In the genomic region with DNA sequence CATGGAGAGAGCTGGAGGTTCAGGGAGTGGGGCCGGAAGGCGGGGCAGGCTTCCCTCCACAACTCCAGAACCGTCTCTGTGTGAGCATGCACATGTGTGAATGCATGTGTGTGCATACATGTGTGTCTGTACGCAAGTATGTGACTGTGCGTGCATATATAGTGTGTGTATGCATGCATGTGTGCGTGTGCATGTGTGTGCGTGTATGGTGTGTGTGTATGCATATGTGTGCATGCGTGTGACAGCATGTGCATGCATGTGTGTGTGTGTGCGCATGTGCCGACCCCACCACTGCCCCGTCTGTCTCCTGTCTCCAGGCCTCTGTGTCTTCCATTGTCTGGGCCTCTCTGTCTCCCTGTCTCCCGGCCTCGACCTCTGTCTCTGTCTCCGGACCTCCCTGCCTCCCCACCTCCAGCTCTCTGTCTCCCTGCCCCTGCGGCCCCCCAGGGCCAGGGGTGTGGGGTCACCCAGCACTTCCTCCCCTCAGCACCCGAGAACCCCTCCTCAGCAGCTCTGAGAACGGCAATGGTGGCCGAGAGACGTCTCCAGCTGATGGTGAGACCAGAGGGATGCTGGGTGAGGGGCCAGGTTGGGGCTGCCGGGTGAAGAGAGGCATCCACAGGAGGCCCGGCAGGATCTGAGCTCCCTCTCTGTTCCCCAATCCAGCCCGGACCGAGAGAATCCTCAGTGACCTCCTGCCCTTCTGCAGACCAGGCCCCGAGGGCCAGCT, we compare ENCODE assay signal across 21 cellular contexts. TPM values are rescaled to one million over a fixed set of nuclear protein-coding genes. Genes with fewer than 3 reads are reported as not detected.
DNase-seq lines count a peak whose midpoint lies in the region; ATAC-seq and TF ChIP-seq lines count a peak whose summit lies in the region.
"Had no signal": no experiment of that assay in that cellular context is flagged by ENCODE, and none has a peak within 500 bp of the region (broad histone marks: within the 10 kb centered on the region; RNA-seq: fewer than 3 reads in every experiment).

No MANE protein-coding gene starts in this region.

- H3K36me3 ChIP-seq in naive thymus-derived CD4-positive, alpha-beta T cell (ENCODE audit: control insufficient read depth in 2 of 3, insufficient read depth in 3 of 3, low read length in 3 of 3): peaks cover 47 to 82% (median 56%) of the 10 kb centered on the region in 3 experiments
- H3K36me3 ChIP-seq: uterus had no signal

- CTCF ChIA-PET in naive thymus-derived CD4-positive, alpha-beta T cell (lab: Charles Lee): interaction anchor here (0.6 to 1.2 kb wide), 2 partner anchors 14 to 46 kb away, joined by 3 to 4 read pairs; no protein-coding TSS in a partner anchor

- TF ChIP-seq CTCF in natural killer cell (IDR thresholded peaks at IDR 0.05): no peak
- TF ChIP-seq CTCF in chondrocyte (IDR thresholded peaks at IDR 0.05): no peak
- TF ChIP-seq CTCF in dorsolateral prefrontal cortex (IDR thresholded peaks at IDR 0.05 in 54 of 56, conservative IDR thresholded peaks at IDR 0.05 in 2 of 56; ENCODE audit: low read depth in 1 of 56, partially characterized antibody in 56 of 56): no peak

- H3K9me3 Mint-ChIP-seq in natural killer cell: no peaks in the 10 kb centered on the region
- H3K9me3 Mint-ChIP-seq in natural killer cell treated with Interleukin-12 subunit alpha and Interleukin-12 subunit beta and Interleukin-15 and Interleukin-18, amount 100 ng/mL, for 72 hours: no peaks in the 10 kb centered on the region
- no peaks in the 10 kb centered on the region for H3K9me3 Mint-ChIP-seq in chondrocyte (ENCODE audit: low read depth)
- H3K9me3 Mint-ChIP-seq in naive thymus-derived CD4-positive, alpha-beta T cell: peaks cover 0 to 4% (median 0%) of the 10 kb centered on the region in 11 donors
- no peaks in the 10 kb centered on the region for H3K9me3 Mint-ChIP-seq in activated naive CD4-positive, alpha-beta T cell treated with anti-CD3 and anti-CD28 coated beads, Interleukin-2, amount 50 U/mL, for 72 hours
- H3K9me3 Mint-ChIP-seq: activated CD4-positive, alpha-beta memory T cell treated with anti-CD3 and anti-CD28 coated beads, Interleukin-2, amount 10 ng/mL, durations not matched to agents 7 days and 5 days; activated naive CD4-positive, alpha-beta T cell treated with anti-CD3 and anti-CD28 coated beads, Interleukin-2, amount 10 ng/mL, durations not matched to agents 7 days and 5 days; endodermal cell; WTC11 had no signal

- H3K4me3 Mint-ChIP-seq in natural killer cell (no peak overlapping the region), chondrocyte (ENCODE audit: unreplicated experiment) (no peak overlapping the region)
- H3K4me3 Mint-ChIP-seq in natural killer cell treated with Interleukin-12 subunit alpha and Interleukin-12 subunit beta and Interleukin-15 and Interleukin-18, amount 100 ng/mL, for 72 hours: no peak overlapping the region
- peak overlapping the region in 3 of 10 donors; percentile 21 to 48 (median 32) for H3K4me3 Mint-ChIP-seq in naive thymus-derived CD4-positive, alpha-beta T cell
- H3K4me3 Mint-ChIP-seq: activated CD4-positive, alpha-beta memory T cell treated with anti-CD3 and anti-CD28 coated beads, Interleukin-2, amount 10 ng/mL, durations not matched to agents 7 days and 5 days; activated naive CD4-positive, alpha-beta T cell treated with anti-CD3 and anti-CD28 coated beads, Interleukin-2, amount 10 ng/mL, durations not matched to agents 7 days and 5 days; endodermal cell; WTC11 had no signal

- H3K4me1 ChIP-seq in naive thymus-derived CD4-positive, alpha-beta T cell (ENCODE audit: control insufficient read depth in 2 of 2, insufficient read depth in 2 of 2, low read length in 2 of 2): peaks cover 0 to 23% of the 10 kb centered on the region in 2 donors
- H3K4me1 ChIP-seq: uterus had no signal

- POLR2A ChIA-PET in naive thymus-derived CD4-positive, alpha-beta T cell (lab: Charles Lee): interaction anchor here (1.0 to 15.6 kb wide), 6 partner anchors 8 to 34 kb away, joined by 3 to 348 read pairs (median 6); a partner anchor contains a TSS

- no peaks in the 10 kb centered on the region for H3K36me3 Mint-ChIP-seq in natural killer cell
- peaks cover 6% of the 10 kb centered on the region for H3K36me3 Mint-ChIP-seq in natural killer cell treated with Interleukin-12 subunit alpha and Interleukin-12 subunit beta and Interleukin-15 and Interleukin-18, amount 100 ng/mL, for 72 hours
- H3K36me3 Mint-ChIP-seq in chondrocyte (ENCODE audit: low read depth): peaks cover 39% of the 10 kb centered on the region
- H3K36me3 Mint-ChIP-seq in naive thymus-derived CD4-positive, alpha-beta T cell: peaks cover 0 to 45% (median 13%) of the 10 kb centered on the region in 5 donors
- H3K36me3 Mint-ChIP-seq in activated naive CD4-positive, alpha-beta T cell treated with anti-CD3 and anti-CD28 coated beads, Interleukin-2, amount 50 U/mL, for 72 hours: peaks cover 4 to 26% of the 10 kb centered on the region in 2 donors

- H3K4me1 Mint-ChIP-seq in natural killer cell (peaks cover 10 to 53% of the 10 kb centered on the region in 2 donors), chondrocyte (ENCODE audit: low read depth) (no peaks in the 10 kb centered on the region)
- H3K4me1 Mint-ChIP-seq in natural killer cell treated with Interleukin-12 subunit alpha and Interleukin-12 subunit beta and Interleukin-15 and Interleukin-18, amount 100 ng/mL, for 72 hours (ENCODE audit: low read depth in 2 of 2): peaks cover 7 to 30% of the 10 kb centered on the region in 2 donors
- peaks cover 20 to 47% (median 40%) of the 10 kb centered on the region in 7 donors for H3K4me1 Mint-ChIP-seq in naive thymus-derived CD4-positive, alpha-beta T cell
- H3K4me1 Mint-ChIP-seq: WTC11 had no signal

- no peak overlapping the region for H3K27ac ChIP-seq in naive thymus-derived CD4-positive, alpha-beta T cell (ENCODE audit: low read depth, low read length)
- H3K27ac ChIP-seq in dorsolateral prefrontal cortex: no peak overlapping the region
- H3K27ac ChIP-seq: GM23248, KMS-11, uterus had no signal

- H3K27ac Mint-ChIP-seq in natural killer cell: peak overlapping the region; percentile 47 to 51
- peak overlapping the region in 1 of 2 donors; percentile 1 for H3K27ac Mint-ChIP-seq in natural killer cell treated with Interleukin-12 subunit alpha and Interleukin-12 subunit beta and Interleukin-15 and Interleukin-18, amount 100 ng/mL, for 72 hours
- H3K27ac Mint-ChIP-seq in chondrocyte (ENCODE audit: unreplicated experiment): no peak overlapping the region
- H3K27ac Mint-ChIP-seq in naive thymus-derived CD4-positive, alpha-beta T cell: peak overlapping the region in 8 of 9 donors; percentile 31 to 85 (median 73)
- peak overlapping the region in 1 of 2 donors; percentile 82 for H3K27ac Mint-ChIP-seq in activated naive CD4-positive, alpha-beta T cell treated with anti-CD3 and anti-CD28 coated beads, Interleukin-2, amount 50 U/mL, for 72 hours
- H3K27ac Mint-ChIP-seq: activated CD4-positive, alpha-beta memory T cell treated with anti-CD3 and anti-CD28 coated beads, Interleukin-2, amount 10 ng/mL, durations not matched to agents 7 days and 5 days; activated naive CD4-positive, alpha-beta T cell treated with anti-CD3 and anti-CD28 coated beads, Interleukin-2, amount 10 ng/mL, durations not matched to agents 7 days and 5 days had no signal

- intact Hi-C loops in natural killer cell (cut with micrococcal nuclease): no loop called here
- intact Hi-C loops in naive thymus-derived CD4-positive, alpha-beta T cell (cut with micrococcal nuclease): no loop called here
- intact Hi-C loops in dorsolateral prefrontal cortex (cut with DNase I): no loop called here

- H3K27me3 Mint-ChIP-seq in natural killer cell (ENCODE audit: low read depth in 2 of 2): no peaks in the 10 kb centered on the region
- H3K27me3 Mint-ChIP-seq in natural killer cell treated with Interleukin-12 subunit alpha and Interleukin-12 subunit beta and Interleukin-15 and Interleukin-18, amount 100 ng/mL, for 72 hours: no peaks in the 10 kb centered on the region
- peaks cover under 1% of the 10 kb centered on the region for H3K27me3 Mint-ChIP-seq in chondrocyte (ENCODE audit: low read depth)
- peaks cover 0 to 2% (median 0%) of the 10 kb centered on the region in 5 donors for H3K27me3 Mint-ChIP-seq in naive thymus-derived CD4-positive, alpha-beta T cell
- H3K27me3 Mint-ChIP-seq: activated naive CD4-positive, alpha-beta T cell treated with anti-CD3 and anti-CD28 coated beads, Interleukin-2, amount 10 ng/mL, durations not matched to agents 7 days and 5 days; CD4-positive, alpha-beta memory T cell had no signal

- no peaks in the 10 kb centered on the region for H3K9me3 ChIP-seq in naive thymus-derived CD4-positive, alpha-beta T cell (ENCODE audit: control insufficient read depth in 2 of 3, low read length in 3 of 3)
- H3K9me3 ChIP-seq: uterus had no signal

- DNase-seq in natural killer cell (no peak), chondrocyte (ENCODE audit: low spot score) (peak; percentile 88), Ammon's horn (ENCODE audit: low spot score) (no peak), dorsolateral prefrontal cortex (no peak), RPMI8226 (no peak)
- no peak for DNase-seq in natural killer cell treated with Interleukin-12 subunit alpha and Interleukin-12 subunit beta and Interleukin-15 and Interleukin-18, amount 100 ng/mL, for 72 hours (ENCODE audit: low spot score)
- DNase-seq in naive thymus-derived CD4-positive, alpha-beta T cell: no peak
- no peak for DNase-seq in activated naive CD4-positive, alpha-beta T cell treated with anti-CD3 and anti-CD28 coated beads, Interleukin-2, amount 50 U/mL, for 72 hours (ENCODE audit: low spot score in 2 of 2)
- DNase-seq: ACHN; activated CD4-positive, alpha-beta memory T cell treated with anti-CD3 and anti-CD28 coated beads, Interleukin-2, amount 10 ng/mL, durations not matched to agents 7 days and 5 days; activated naive CD4-positive, alpha-beta T cell treated with anti-CD3 and anti-CD28 coated beads, Interleukin-2, amount 10 ng/mL, durations not matched to agents 7 days and 5 days; activated T-cell treated with anti-CD3 and anti-CD28 coated beads, Interleukin-2, amount 50 U/mL, for 1 hour; CD4-positive, alpha-beta memory T cell; endodermal cell; GM23248; SHP77 treated with DMSO at 0.1 percent for 48 hours; stimulated activated CD4-positive, alpha-beta T cell treated with anti-CD3 and anti-CD28 coated beads, Interleukin-4, amount 100 ng/mL, for 24 hours; uterus had no signal

- H3K27me3 ChIP-seq in naive thymus-derived CD4-positive, alpha-beta T cell (ENCODE audit: control insufficient read depth in 2 of 2, insufficient read depth in 2 of 2, low read length in 2 of 2): no peaks in the 10 kb centered on the region
- no peaks in the 10 kb centered on the region for H3K27me3 ChIP-seq in dorsolateral prefrontal cortex
- H3K27me3 ChIP-seq: uterus had no signal

- ATAC-seq in natural killer cell: no peak
- ATAC-seq in natural killer cell treated with Interleukin-12 subunit alpha and Interleukin-12 subunit beta and Interleukin-15 and Interleukin-18, amount 100 ng/mL, for 72 hours: no peak
- no peak for ATAC-seq in naive thymus-derived CD4-positive, alpha-beta T cell
- no peak for ATAC-seq in activated naive CD4-positive, alpha-beta T cell treated with anti-CD3 and anti-CD28 coated beads, Interleukin-2, amount 50 U/mL, for 72 hours

- no peak overlapping the region for H3K4me3 ChIP-seq in naive thymus-derived CD4-positive, alpha-beta T cell (ENCODE audit: low read length)
- no peak overlapping the region for H3K4me3 ChIP-seq in dorsolateral prefrontal cortex
- H3K4me3 ChIP-seq: GM23248, uterus had no signal

RNA-seq across cellular contexts. Expression of a gene that starts 22.5 kb away (rescaled TPM):
- total RNA-seq in natural killer cell (1,000 to 10,000 TPM; 1,177 to 1,409 (median 1,354) TPM), chondrocyte (70.5 to 105 TPM (median 73.2 TPM) in 3 replicates), dorsolateral prefrontal cortex (100 to 1,000 TPM in 10 of 120 experiments, 10 to 100 TPM in 110; 36.8 to 145 (median 73.8) TPM)
- total RNA-seq in natural killer cell treated with Interleukin-12 subunit alpha and Interleukin-12 subunit beta and Interleukin-15 and Interleukin-18, amount 100 ng/mL, for 72 hours: 100 to 1,000 TPM; 321 to 444 TPM
- 1,000 to 10,000 TPM in 4 of 5 experiments, 100 to 1,000 TPM in 1; 662 to 1,236 (median 1,141) TPM for total RNA-seq in naive thymus-derived CD4-positive, alpha-beta T cell
- 100 to 1,000 TPM; 184 to 367 TPM for polyA plus RNA-seq in naive thymus-derived CD4-positive, alpha-beta T cell
- 100 to 1,000 TPM; 361 to 383 TPM for total RNA-seq in activated naive CD4-positive, alpha-beta T cell treated with anti-CD3 and anti-CD28 coated beads, Interleukin-2, amount 50 U/mL, for 72 hours

RNA-seq across cellular contexts. Expression of a gene that starts 22.8 kb away (rescaled TPM):
- total RNA-seq in natural killer cell: 1 to 10 TPM; 1.1 to 2.1 (median 1.5) TPM
- under 1 TPM; 0.67 TPM for total RNA-seq in natural killer cell treated with Interleukin-12 subunit alpha and Interleukin-12 subunit beta and Interleukin-15 and Interleukin-18, amount 100 ng/mL, for 72 hours
- 0.27 to 0.44 TPM (median 0.35 TPM) in 3 replicates for total RNA-seq in chondrocyte
- total RNA-seq in naive thymus-derived CD4-positive, alpha-beta T cell: 10 to 100 TPM in 2 of 5 experiments, 1 to 10 TPM in 3; 3.0 to 15.0 (median 8.0) TPM
- polyA plus RNA-seq in naive thymus-derived CD4-positive, alpha-beta T cell: not detected
- total RNA-seq in activated naive CD4-positive, alpha-beta T cell treated with anti-CD3 and anti-CD28 coated beads, Interleukin-2, amount 50 U/mL, for 72 hours: 1 to 10 TPM; 1.7 to 2.9 TPM
- total RNA-seq in dorsolateral prefrontal cortex: 1 to 10 TPM in 51 of 120 experiments, under 1 TPM in 67, not detected in 2; 0.22 to 3.2 (median 0.95) TPM
- total RNA-seq: GM23248, pulmonary artery endothelial cell had no signal
- polyA plus RNA-seq: GM23248 had no signal

RNA-seq across cellular contexts. Expression of a gene that starts 28.4 kb away (rescaled TPM):
- total RNA-seq in natural killer cell: 10 to 100 TPM in 1 of 3 donors, 1 to 10 TPM in 2; 5.6 to 35.5 (median 6.0) TPM
- total RNA-seq in natural killer cell treated with Interleukin-12 subunit alpha and Interleukin-12 subunit beta and Interleukin-15 and Interleukin-18, amount 100 ng/mL, for 72 hours: 1 to 10 TPM in 1 of 2 donors, under 1 TPM in 1; 0.93 to 1.8 TPM
- total RNA-seq in chondrocyte: 0.36 TPM in 1 of 3 replicates, not detected in the others
- 10 to 100 TPM in 1 of 5 experiments, 1 to 10 TPM in 4; 2.6 to 27.9 (median 2.8) TPM for total RNA-seq in naive thymus-derived CD4-positive, alpha-beta T cell
- polyA plus RNA-seq in naive thymus-derived CD4-positive, alpha-beta T cell: 10 to 100 TPM in 1 of 2 donors, 1 to 10 TPM in 1; 9.6 to 16.8 TPM
- total RNA-seq in activated naive CD4-positive, alpha-beta T cell treated with anti-CD3 and anti-CD28 coated beads, Interleukin-2, amount 50 U/mL, for 72 hours: 1 to 10 TPM; 3.3 to 7.0 TPM
- under 1 TPM in 10 of 120 experiments, not detected in 110; 0.28 to 0.98 (median 0.50) TPM for total RNA-seq in dorsolateral prefrontal cortex
- total RNA-seq: endodermal cell, GM23248, pulmonary artery endothelial cell had no signal
- polyA plus RNA-seq: GM23248 had no signal

RNA-seq across cellular contexts. Expression of a gene that starts 45.4 kb away (rescaled TPM):
- 1,000 to 10,000 TPM; 1,358 to 1,814 (median 1,709) TPM for total RNA-seq in natural killer cell
- total RNA-seq in natural killer cell treated with Interleukin-12 subunit alpha and Interleukin-12 subunit beta and Interleukin-15 and Interleukin-18, amount 100 ng/mL, for 72 hours: 1,000 to 10,000 TPM; 1,532 to 1,595 TPM
- 1,424 to 1,797 TPM (median 1,457 TPM) in 3 replicates for total RNA-seq in chondrocyte
- total RNA-seq in naive thymus-derived CD4-positive, alpha-beta T cell: 1,000 to 10,000 TPM; 2,739 to 3,712 (median 3,396) TPM
- 1,000 to 10,000 TPM; 6,645 to 7,822 TPM for polyA plus RNA-seq in naive thymus-derived CD4-positive, alpha-beta T cell
- total RNA-seq in activated naive CD4-positive, alpha-beta T cell treated with anti-CD3 and anti-CD28 coated beads, Interleukin-2, amount 50 U/mL, for 72 hours: 1,000 to 10,000 TPM; 3,521 to 4,779 TPM
- total RNA-seq in dorsolateral prefrontal cortex: 100 to 1,000 TPM; 344 to 718 (median 462) TPM

RNA-seq across cellular contexts. Expression of a gene that starts 53.7 kb away (rescaled TPM):
- 10 to 100 TPM; 76.8 to 100.0 (median 78.4) TPM for total RNA-seq in natural killer cell
- total RNA-seq in natural killer cell treated with Interleukin-12 subunit alpha and Interleukin-12 subunit beta and Interleukin-15 and Interleukin-18, amount 100 ng/mL, for 72 hours: 10 to 100 TPM; 79.6 to 89.7 TPM
- 282 to 302 TPM (median 295 TPM) in 3 replicates for total RNA-seq in chondrocyte
- 10 to 100 TPM; 70.4 to 90.9 (median 78.1) TPM for total RNA-seq in naive thymus-derived CD4-positive, alpha-beta T cell
- 100 to 1,000 TPM; 171 to 187 TPM for polyA plus RNA-seq in naive thymus-derived CD4-positive, alpha-beta T cell
- 10 to 100 TPM; 39.8 to 46.0 TPM for total RNA-seq in activated naive CD4-positive, alpha-beta T cell treated with anti-CD3 and anti-CD28 coated beads, Interleukin-2, amount 50 U/mL, for 72 hours
- total RNA-seq in dorsolateral prefrontal cortex: 100 to 1,000 TPM; 113 to 188 (median 144) TPM
